Comparison of ENCODE assay signal across 32 cellular contexts in the genomic region with DNA sequence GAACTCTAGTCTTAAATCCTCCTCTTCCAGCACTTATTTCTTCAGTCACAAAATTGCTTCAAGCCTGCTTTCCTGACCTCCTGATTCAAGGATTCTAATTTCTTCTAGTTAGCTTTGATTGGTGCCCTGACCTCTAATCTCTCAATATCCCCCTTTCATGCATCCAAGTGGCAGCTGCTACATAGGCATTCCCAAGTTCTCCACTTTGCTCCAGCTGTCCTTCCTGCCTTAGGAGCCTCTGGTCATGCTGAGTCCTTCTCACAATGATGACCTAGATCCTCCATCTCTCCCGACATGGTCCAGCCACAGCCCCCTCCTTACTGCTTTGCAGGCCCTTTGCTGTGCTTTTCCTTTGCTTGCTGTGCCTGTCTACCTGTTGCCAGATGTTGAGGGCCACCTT.
"Had no signal": no experiment of that assay in that cellular context is flagged by ENCODE, and none has a peak within 500 bp of the region (broad histone marks: within the 10 kb centered on the region; RNA-seq: fewer than 3 reads in every experiment).

No MANE protein-coding gene starts in this region.

- H3K27me3 ChIP-seq: ascending aorta, cardiac muscle cell, SJSA1 had no signal

- H3K4me3 ChIP-seq: ascending aorta, cardiac muscle cell, SJSA1 had no signal

- H3K27ac ChIP-seq: ascending aorta, cardiac muscle cell, SJSA1 had no signal

- H3K36me3 ChIP-seq: ascending aorta, cardiac muscle cell, SJSA1 had no signal

- H3K9me3 Mint-ChIP-seq: activated CD4-positive, alpha-beta T cell treated with anti-CD3 and anti-CD28 coated beads, Interleukin-2, amount 10 ng/mL, durations not matched to agents 7 days and 5 days; activated naive CD4-positive, alpha-beta T cell treated with anti-CD3 and anti-CD28 coated beads, Interleukin-2, amount 50 U/mL, for 24 hours; activated naive CD8-positive, alpha-beta T cell treated with anti-CD3 and anti-CD28 coated beads, Interleukin-2, amount 10 ng/mL, durations not matched to agents 7 days and 5 days; activated T-cell treated with anti-CD3 and anti-CD28 coated beads, Interleukin-2, amount 50 U/mL, for 24 hours; activated T-helper 2 cell treated with anti-CD3 and anti-CD28 coated beads, Interferon-gamma antibody, Interleukin-2, Interleukin-4, amounts not matched to agents 10 μg/mL and 5 μg/mL and 100 μg/mL, durations not matched to agents 14 hours and 24 hours and 36 hours; central memory CD8-positive, alpha-beta T cell; T-helper 1 cell treated with Interleukin-12 subunit alpha and Interleukin-12 subunit beta and Interleukin-4 antibody, amounts not matched to agents 30 μg/mL and 1 μg/mL, for 36 hours; WTC11 had no signal

- H3K9me3 ChIP-seq: ascending aorta, SJSA1, SK-N-SH had no signal

- H3K9ac ChIP-seq: SK-N-SH had no signal

- H3K27ac Mint-ChIP-seq: activated CD4-positive, alpha-beta T cell treated with anti-CD3 and anti-CD28 coated beads for 36 hours; activated CD4-positive, alpha-beta T cell treated with anti-CD3 and anti-CD28 coated beads, Interleukin-2, amount 10 ng/mL, durations not matched to agents 7 days and 5 days; activated CD8-positive, alpha-beta T cell treated with anti-CD3 and anti-CD28 coated beads, Interleukin-2, amount 10 ng/mL, durations not matched to agents 7 days and 5 days; activated naive CD4-positive, alpha-beta T cell treated with anti-CD3 and anti-CD28 coated beads, Interleukin-2, amount 50 U/mL, for 24 hours; activated naive CD8-positive, alpha-beta T cell treated with anti-CD3 and anti-CD28 coated beads, Interleukin-2, amount 10 ng/mL, durations not matched to agents 7 days and 5 days; activated T-cell treated with anti-CD3 and anti-CD28 coated beads, Interleukin-2, amount 50 U/mL, for 24 hours; activated T-helper 2 cell treated with anti-CD3 and anti-CD28 coated beads, Interferon-gamma antibody, Interleukin-2, Interleukin-4, amounts not matched to agents 10 μg/mL and 5 μg/mL and 100 μg/mL, durations not matched to agents 14 hours and 24 hours and 36 hours; T-helper 1 cell treated with Interleukin-12 subunit alpha and Interleukin-12 subunit beta and Interleukin-4 antibody, amounts not matched to agents 30 μg/mL and 1 μg/mL, for 36 hours; WTC11 had no signal

- H3K4me1 Mint-ChIP-seq: activated CD4-positive, alpha-beta T cell treated with anti-CD3 and anti-CD28 coated beads for 36 hours; activated CD4-positive, alpha-beta T cell treated with anti-CD3 and anti-CD28 coated beads, Interleukin-2, amount 10 ng/mL, durations not matched to agents 7 days and 5 days; activated naive CD4-positive, alpha-beta T cell treated with anti-CD3 and anti-CD28 coated beads, Interleukin-2, amount 50 U/mL, for 24 hours; activated naive CD8-positive, alpha-beta T cell treated with anti-CD3 and anti-CD28 coated beads, Interleukin-2, amount 10 ng/mL, durations not matched to agents 7 days and 5 days; central memory CD8-positive, alpha-beta T cell had no signal

- H3K36me3 Mint-ChIP-seq: activated naive CD4-positive, alpha-beta T cell treated with anti-CD3 and anti-CD28 coated beads, Interleukin-2, amount 50 U/mL, for 24 hours; activated naive CD8-positive, alpha-beta T cell treated with anti-CD3 and anti-CD28 coated beads, Interleukin-2, amount 10 ng/mL, durations not matched to agents 7 days and 5 days; WTC11 had no signal

- DNase-seq: activated CD4-positive, alpha-beta T cell treated with anti-CD3 and anti-CD28 coated beads for 36 hours; activated CD4-positive, alpha-beta T cell treated with anti-CD3 and anti-CD28 coated beads, Interleukin-2, amount 10 ng/mL, durations not matched to agents 7 days and 5 days; activated CD4-positive, alpha-beta T cell treated with anti-CD3 and anti-CD28 coated beads, Interleukin-2, amount 50 U/mL, for 48 hours; activated CD8-positive, alpha-beta T cell treated with anti-CD3 and anti-CD28 coated beads, Interleukin-2, amount 10 ng/mL, durations not matched to agents 7 days and 5 days; activated gamma-delta T cell; activated naive CD4-positive, alpha-beta T cell treated with Interleukin-2 at 50 U/mL for 16 hours; activated naive CD8-positive, alpha-beta T cell treated with anti-CD3 and anti-CD28 coated beads, Interleukin-2, amount 10 ng/mL, durations not matched to agents 7 days and 5 days; activated T-cell treated with anti-CD3 and anti-CD28 coated beads, Interleukin-2, amount 50 U/mL, for 24 hours; amygdala; Karpas-422; KBM-7; NCI-H1105; NCI-H1417 treated with DMSO at 0.1 percent for 48 hours; NCI-H1694; NCI-H1930; NCI-H2081 treated with DMSO at 0.1 percent for 48 hours; NCI-H345; NCI-H526 treated with DMSO at 0.1 percent for 48 hours; NCI-H774; SHP77; SK-N-SH; T-helper 9 cell had no signal

- H3K4me2 ChIP-seq: SK-N-SH had no signal

- ATAC-seq: activated CD4-positive, alpha-beta T cell treated with anti-CD3 and anti-CD28 coated beads for 36 hours; activated CD4-positive, CD25-positive, alpha-beta regulatory T cell treated with anti-CD3 and anti-CD28 coated beads, Interleukin-2, amount 50 U/mL, for 24 hours; activated CD8-positive, alpha-beta T cell treated with anti-CD3 and anti-CD28 coated beads, Interleukin-2, amount 10 ng/mL, durations not matched to agents 7 days and 5 days; Panc1; WTC11 had no signal

- H3K4me3 Mint-ChIP-seq: activated CD4-positive, alpha-beta T cell treated with anti-CD3 and anti-CD28 coated beads for 36 hours; activated CD4-positive, alpha-beta T cell treated with anti-CD3 and anti-CD28 coated beads, Interleukin-2, amount 10 ng/mL, durations not matched to agents 7 days and 5 days; activated CD8-positive, alpha-beta T cell treated with anti-CD3 and anti-CD28 coated beads, Interleukin-2, amount 10 ng/mL, durations not matched to agents 7 days and 5 days; activated naive CD4-positive, alpha-beta T cell treated with anti-CD3 and anti-CD28 coated beads, Interleukin-2, amount 50 U/mL, for 24 hours; activated naive CD8-positive, alpha-beta T cell treated with anti-CD3 and anti-CD28 coated beads, Interleukin-2, amount 10 ng/mL, durations not matched to agents 7 days and 5 days; activated T-cell treated with anti-CD3 and anti-CD28 coated beads, Interleukin-2, amount 50 U/mL, for 24 hours; central memory CD8-positive, alpha-beta T cell; T-helper 1 cell treated with Interleukin-12 subunit alpha and Interleukin-12 subunit beta and Interleukin-4 antibody, amounts not matched to agents 30 μg/mL and 1 μg/mL, for 36 hours; WTC11 had no signal
